Comparison of ENCODE assay signal across 8 cellular contexts in the genomic region with DNA sequence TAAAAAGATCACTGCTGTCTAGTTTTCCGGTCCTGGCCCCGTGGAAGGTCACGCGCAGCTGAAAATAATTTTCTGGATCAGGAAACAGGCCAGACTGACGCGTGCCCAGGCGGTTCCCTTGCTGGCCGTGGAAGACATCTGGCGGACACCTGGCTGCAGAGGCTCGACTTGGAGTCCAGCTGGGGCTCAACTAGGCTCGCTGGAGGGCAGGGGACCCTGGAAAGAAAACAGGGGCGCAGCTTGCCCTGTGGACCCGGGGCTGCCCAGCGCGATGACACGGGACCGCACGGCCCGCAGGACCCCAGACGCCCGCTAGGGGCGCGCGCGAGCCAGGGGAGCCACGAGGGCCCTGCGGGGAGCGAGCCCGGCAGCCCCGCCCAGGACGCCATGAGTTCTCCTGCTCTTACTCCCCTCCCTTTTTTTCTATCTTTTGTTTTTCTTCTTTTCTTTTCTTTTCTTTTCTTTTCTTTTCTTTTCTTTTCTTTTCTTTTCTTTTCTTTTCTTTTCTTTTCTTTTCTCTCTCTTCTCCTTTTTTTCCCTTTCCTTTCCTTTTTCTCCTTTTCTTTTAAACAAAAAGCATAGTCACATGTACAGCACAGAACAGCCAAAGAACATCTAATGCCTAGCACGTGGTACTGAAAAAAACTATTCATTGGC. TPM values are rescaled to one million over a fixed set of nuclear protein-coding genes. Genes with fewer than 3 reads are reported as not detected.
DNase-seq lines count a peak whose midpoint lies in the region; ATAC-seq and TF ChIP-seq lines count a peak whose summit lies in the region.

No MANE protein-coding gene starts in this region.

- peak; percentile 84 for TF ChIP-seq CTCF in retinal pigment epithelial cell (conservative IDR thresholded peaks at IDR 0.05; ENCODE audit: low read depth, low read length)

- DNase-seq in activated naive CD4-positive, alpha-beta T cell treated with anti-CD3 and anti-CD28 coated beads, Interleukin-2, amount 50 U/mL, for 16 hours, result peak; percentile 89
- peak; percentile 92 for DNase-seq in cardiac septum (ENCODE audit: low spot score)
- no peak for DNase-seq in retinal pigment epithelial cell (ENCODE audit: low read depth)
- no peak for DNase-seq in AML-193 (lab: John Stamatoyannopoulos, UW)

- ATAC-seq in GM18502 (IDR thresholded peaks at IDR 0.05; ENCODE audit: poor library complexity, unreplicated experiment), result peak; percentile 83
- ATAC-seq in HG03280 (IDR thresholded peaks at IDR 0.05; ENCODE audit: unreplicated experiment), result peak; percentile 91
- peak; percentile 99 for ATAC-seq in SK-N-SH treated with all-trans-retinoic acid at 6 μM for 48 hours
- ATAC-seq in GM18873 (IDR thresholded peaks at IDR 0.05; ENCODE audit: low FRiP score, unreplicated experiment), result no peak

- peak overlapping the region; percentile 36 for H3K4me3 ChIP-seq in retinal pigment epithelial cell (ENCODE audit: low read length)

- intact Hi-C loops in cardiac septum (cut with DNase I), result loop anchor here (2.0 to 5.0 kb wide), 2 partner anchors 44 to 137 kb away; a partner anchor contains a TSS

TF ChIP-seq in SK-N-SH treated with all-trans-retinoic acid at 6 μM for 48 hours, 23 proteins besides CTCF, POLR2A, EP300 and RAD21:
- TF ChIP-seq, protein P1, sequence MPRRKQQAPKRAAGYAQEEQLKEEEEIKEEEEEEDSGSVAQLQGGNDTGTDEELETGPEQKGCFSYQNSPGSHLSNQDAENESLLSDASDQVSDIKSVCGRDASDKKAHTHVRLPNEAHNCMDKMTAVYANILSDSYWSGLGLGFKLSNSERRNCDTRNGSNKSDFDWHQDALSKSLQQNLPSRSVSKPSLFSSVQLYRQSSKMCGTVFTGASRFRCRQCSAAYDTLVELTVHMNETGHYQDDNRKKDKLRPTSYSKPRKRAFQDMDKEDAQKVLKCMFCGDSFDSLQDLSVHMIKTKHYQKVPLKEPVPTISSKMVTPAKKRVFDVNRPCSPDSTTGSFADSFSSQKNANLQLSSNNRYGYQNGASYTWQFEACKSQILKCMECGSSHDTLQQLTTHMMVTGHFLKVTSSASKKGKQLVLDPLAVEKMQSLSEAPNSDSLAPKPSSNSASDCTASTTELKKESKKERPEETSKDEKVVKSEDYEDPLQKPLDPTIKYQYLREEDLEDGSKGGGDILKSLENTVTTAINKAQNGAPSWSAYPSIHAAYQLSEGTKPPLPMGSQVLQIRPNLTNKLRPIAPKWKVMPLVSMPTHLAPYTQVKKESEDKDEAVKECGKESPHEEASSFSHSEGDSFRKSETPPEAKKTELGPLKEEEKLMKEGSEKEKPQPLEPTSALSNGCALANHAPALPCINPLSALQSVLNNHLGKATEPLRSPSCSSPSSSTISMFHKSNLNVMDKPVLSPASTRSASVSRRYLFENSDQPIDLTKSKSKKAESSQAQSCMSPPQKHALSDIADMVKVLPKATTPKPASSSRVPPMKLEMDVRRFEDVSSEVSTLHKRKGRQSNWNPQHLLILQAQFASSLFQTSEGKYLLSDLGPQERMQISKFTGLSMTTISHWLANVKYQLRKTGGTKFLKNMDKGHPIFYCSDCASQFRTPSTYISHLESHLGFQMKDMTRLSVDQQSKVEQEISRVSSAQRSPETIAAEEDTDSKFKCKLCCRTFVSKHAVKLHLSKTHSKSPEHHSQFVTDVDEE (CRISPR knock-in tag; IDR thresholded peaks at IDR 0.05), result peak; percentile 85; the same call in 1 of the 2 replicates
- TF ChIP-seq TCF4 (CRISPR knock-in tag; IDR thresholded peaks at IDR 0.05; ENCODE audit: borderline replicate concordance) (peak; percentile 92; the same call in 1 of the 2 replicates), GLIS3 (CRISPR knock-in tag; IDR thresholded peaks at IDR 0.05) (0 out of 2 replicates have a peak, but pooled peaks have one; percentile 58), ZNF70 (CRISPR knock-in tag; IDR thresholded peaks at IDR 0.05) (no peak)
TF ChIP-seq in SK-N-SH treated with all-trans-retinoic acid at 6 μM for 48 hours: peak in this region for 3.

RNA-seq across cellular contexts. Expression of a gene that starts 43.2 kb away (rescaled TPM):
- 61.0 TPM for total RNA-seq in cardiac septum

Comparison
In these comparisons a context has a peak if more than half of its experiments do, and no peak if none do; other contexts are left out.
1. DNase-seq: peak in activated naive CD4-positive, alpha-beta T cell treated with anti-CD3 and anti-CD28 coated beads, Interleukin-2, amount 50 U/mL, for 16 hours (single experiment) and cardiac septum (single experiment); none in retinal pigment epithelial cell (single experiment) and AML-193 (0 of 2).